ENCODE assay signal across 1 cellular context in the genomic region with DNA sequence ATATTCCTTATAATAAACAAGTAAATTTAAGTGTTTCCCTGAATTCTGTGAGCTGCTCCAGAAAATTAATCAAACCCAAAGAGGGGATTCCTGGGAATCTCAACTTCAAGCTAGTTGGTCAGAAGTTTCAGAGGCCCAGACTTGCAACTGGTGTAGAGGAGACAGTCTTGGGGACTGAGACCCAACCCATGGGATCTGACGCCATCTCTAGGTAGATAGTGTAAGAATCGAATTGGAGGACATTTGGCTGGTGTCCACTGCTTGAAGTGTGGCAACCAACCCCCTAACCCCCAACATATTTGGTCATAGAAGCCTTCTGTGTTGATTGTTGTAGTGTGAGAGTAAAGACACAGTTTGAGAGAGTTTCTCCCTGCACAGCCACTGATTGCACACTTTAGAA.
TF ChIP-seq lines count a peak whose summit lies in the region.

No MANE protein-coding gene starts in this region.

TF ChIP-seq in A549, 52 proteins besides CTCF, POLR2A, EP300 and RAD21 (continued from another document):
- TF ChIP-seq, protein P1, sequence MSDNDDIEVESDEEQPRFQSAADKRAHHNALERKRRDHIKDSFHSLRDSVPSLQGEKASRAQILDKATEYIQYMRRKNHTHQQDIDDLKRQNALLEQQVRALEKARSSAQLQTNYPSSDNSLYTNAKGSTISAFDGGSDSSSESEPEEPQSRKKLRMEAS (IDR thresholded peaks at IDR 0.05): no peak
- TF ChIP-seq, protein P2, sequence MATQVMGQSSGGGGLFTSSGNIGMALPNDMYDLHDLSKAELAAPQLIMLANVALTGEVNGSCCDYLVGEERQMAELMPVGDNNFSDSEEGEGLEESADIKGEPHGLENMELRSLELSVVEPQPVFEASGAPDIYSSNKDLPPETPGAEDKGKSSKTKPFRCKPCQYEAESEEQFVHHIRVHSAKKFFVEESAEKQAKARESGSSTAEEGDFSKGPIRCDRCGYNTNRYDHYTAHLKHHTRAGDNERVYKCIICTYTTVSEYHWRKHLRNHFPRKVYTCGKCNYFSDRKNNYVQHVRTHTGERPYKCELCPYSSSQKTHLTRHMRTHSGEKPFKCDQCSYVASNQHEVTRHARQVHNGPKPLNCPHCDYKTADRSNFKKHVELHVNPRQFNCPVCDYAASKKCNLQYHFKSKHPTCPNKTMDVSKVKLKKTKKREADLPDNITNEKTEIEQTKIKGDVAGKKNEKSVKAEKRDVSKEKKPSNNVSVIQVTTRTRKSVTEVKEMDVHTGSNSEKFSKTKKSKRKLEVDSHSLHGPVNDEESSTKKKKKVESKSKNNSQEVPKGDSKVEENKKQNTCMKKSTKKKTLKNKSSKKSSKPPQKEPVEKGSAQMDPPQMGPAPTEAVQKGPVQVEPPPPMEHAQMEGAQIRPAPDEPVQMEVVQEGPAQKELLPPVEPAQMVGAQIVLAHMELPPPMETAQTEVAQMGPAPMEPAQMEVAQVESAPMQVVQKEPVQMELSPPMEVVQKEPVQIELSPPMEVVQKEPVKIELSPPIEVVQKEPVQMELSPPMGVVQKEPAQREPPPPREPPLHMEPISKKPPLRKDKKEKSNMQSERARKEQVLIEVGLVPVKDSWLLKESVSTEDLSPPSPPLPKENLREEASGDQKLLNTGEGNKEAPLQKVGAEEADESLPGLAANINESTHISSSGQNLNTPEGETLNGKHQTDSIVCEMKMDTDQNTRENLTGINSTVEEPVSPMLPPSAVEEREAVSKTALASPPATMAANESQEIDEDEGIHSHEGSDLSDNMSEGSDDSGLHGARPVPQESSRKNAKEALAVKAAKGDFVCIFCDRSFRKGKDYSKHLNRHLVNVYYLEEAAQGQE (IDR thresholded peaks at IDR 0.05): no peak
